In genomic region chr2:28608061-28608828, GRCh38 we compare ENCODE assay signal across 11 cellular contexts.
A peak's percentile ranks its signal among the peaks of the same experiment; 100 is the strongest.
DNase-seq lines count a peak whose midpoint lies in the region; ATAC-seq and TF ChIP-seq lines count a peak whose summit lies in the region.
"Had no signal": no experiment of that assay in that cellular context is flagged by ENCODE, and none has a peak within 500 bp of the region (broad histone marks: within the 10 kb centered on the region; RNA-seq: fewer than 3 reads in every experiment).

No MANE protein-coding gene starts in this region.

- no TSS peak for BruUV-seq in Calu3 (replicated peaks; lab: Mats Ljungman, UMichigan)

- H3K27ac Mint-ChIP-seq in activated T-cell treated with anti-CD3 and anti-CD28 coated beads, Interleukin-2, amount 50 U/mL, for 72 hours = no peak overlapping the region
- no peak overlapping the region for H3K27ac Mint-ChIP-seq in Calu3 (ENCODE audit: unreplicated experiment)

- H3K4me3 ChIP-seq in heart left ventricle (no peak overlapping the region), prostate gland (no peak overlapping the region)
- H3K4me3 ChIP-seq: ovary had no signal

- 54 to 66% (median 54%) methylated on average over 7 to 8 of the region's 8 CpGs for WGBS in heart left ventricle, 4 donors
- 69% methylated on average over 8 of the region's 8 CpGs for WGBS in prostate gland

- H3K27me3 ChIP-seq in heart left ventricle = no peaks in the 10 kb centered on the region
- no peaks in the 10 kb centered on the region for H3K27me3 ChIP-seq in prostate gland (replicated peaks; ENCODE audit: insufficient read depth)
- H3K27me3 ChIP-seq: ovary had no signal

- H3K36me3 ChIP-seq in heart left ventricle (no peaks in the 10 kb centered on the region), prostate gland (no peaks in the 10 kb centered on the region)
- H3K36me3 ChIP-seq: ovary had no signal

- H3K4me3 Mint-ChIP-seq in activated T-cell treated with anti-CD3 and anti-CD28 coated beads, Interleukin-2, amount 50 U/mL, for 72 hours = no peak overlapping the region
- no peak overlapping the region for H3K4me3 Mint-ChIP-seq in Calu3 (ENCODE audit: low read depth, unreplicated experiment)

- peaks cover 28% of the 10 kb centered on the region for H3K4me1 Mint-ChIP-seq in activated T-cell treated with anti-CD3 and anti-CD28 coated beads, Interleukin-2, amount 50 U/mL, for 72 hours (ENCODE audit: low read depth)
- H3K4me1 Mint-ChIP-seq in Calu3 (ENCODE audit: low read depth, unreplicated experiment) = peaks cover 21% of the 10 kb centered on the region

- no peak for TF ChIP-seq CTCF in heart left ventricle (IDR thresholded peaks at IDR 0.05)
- no peak for TF ChIP-seq CTCF in prostate gland (IDR thresholded peaks at IDR 0.05)
- no peak for TF ChIP-seq CTCF in Calu3 (IDR thresholded peaks at IDR 0.05; ENCODE audit: unreplicated experiment)

- ATAC-seq in heart left ventricle (peak; percentile 90 to 93 (median 91)), GM19023 (IDR thresholded peaks at IDR 0.05; ENCODE audit: unreplicated experiment) (no peak), HG03139 (IDR thresholded peaks at IDR 0.05; ENCODE audit: unreplicated experiment) (no peak)
- ATAC-seq in activated T-cell treated with anti-CD3 and anti-CD28 coated beads, Interleukin-2, amount 50 U/mL, for 72 hours (replicated peaks in 1 of 2) = no peak
- ATAC-seq: activated CD4-positive, CD25-positive, alpha-beta regulatory T cell treated with anti-CD3 and anti-CD28 coated beads, Interleukin-2, amount 50 U/mL, for 24 hours had no signal

- H3K9me3 Mint-ChIP-seq in activated T-cell treated with anti-CD3 and anti-CD28 coated beads, Interleukin-2, amount 50 U/mL, for 72 hours = no peaks in the 10 kb centered on the region
- H3K9me3 Mint-ChIP-seq in Calu3 (ENCODE audit: low read depth, unreplicated experiment) = peaks cover 3% of the 10 kb centered on the region

- CTCF ChIA-PET in Calu3 (lab: Charles Lee) = interaction anchor here (0.6 to 0.7 kb wide), 3 partner anchors 11 to 143 kb away, joined by 3 to 9 read pairs (median 6); partner anchors contain the start of gene PPP1CB

- intact Hi-C loops in heart left ventricle (cut with DNase I) = no loop called here
- intact Hi-C loops in prostate gland (cut with DNase I) = loop anchor here (1.0 to 5.0 kb wide), 2 partner anchors 17 to 34 kb away; no protein-coding TSS in a partner anchor
- intact Hi-C loops in Calu3 (cut with micrococcal nuclease; ENCODE audit: unreplicated experiment) = no loop called here

- DNase-seq in G401 (ENCODE audit: low spot score) (peak; percentile 96), heart left ventricle (peak in 4 of 5 donors; percentile 62 to 86 (median 70)), prostate gland (ENCODE audit: low spot score) (no peak), Calu3 (no peak)
- DNase-seq in activated T-cell treated with anti-CD3 and anti-CD28 coated beads, Interleukin-2, amount 50 U/mL, for 72 hours = no peak
- DNase-seq: NCI-H1930 had no signal

- H3K27me3 Mint-ChIP-seq in activated T-cell treated with anti-CD3 and anti-CD28 coated beads, Interleukin-2, amount 50 U/mL, for 72 hours (ENCODE audit: low read depth) = no peaks in the 10 kb centered on the region
- H3K27me3 Mint-ChIP-seq in Calu3 (ENCODE audit: unreplicated experiment) = no peaks in the 10 kb centered on the region

- H3K36me3 Mint-ChIP-seq in activated T-cell treated with anti-CD3 and anti-CD28 coated beads, Interleukin-2, amount 50 U/mL, for 72 hours (ENCODE audit: insufficient read depth in 2 of 2) = no peaks in the 10 kb centered on the region
- H3K36me3 Mint-ChIP-seq in Calu3 (ENCODE audit: insufficient read depth, unreplicated experiment) = peaks cover 6% of the 10 kb centered on the region

- H3K4me1 ChIP-seq in heart left ventricle = peaks cover 0 to 28% (median 12%) of the 10 kb centered on the region in 12 donors
- H3K4me1 ChIP-seq in prostate gland (replicated peaks) = peaks cover 14% of the 10 kb centered on the region

- peak overlapping the region; percentile 37 for H3K27ac ChIP-seq in angular gyrus (ENCODE audit: low read depth, low read length)
- H3K27ac ChIP-seq in heart left ventricle = peak overlapping the region in 11 of 12 donors; percentile 49 to 82 (median 69)
- peak overlapping the region; percentile 72 to 76 for H3K27ac ChIP-seq in prostate gland
- H3K27ac ChIP-seq: ovary had no signal

- in situ Hi-C loops in G401 (cut with HindIII; ENCODE audit: low sequenced_read_pairs) = loop anchor here (5.0 kb wide), 1 partner anchor 59 kb away; no protein-coding TSS in a partner anchor

- H3K9me3 ChIP-seq in heart left ventricle (no peaks in the 10 kb centered on the region), prostate gland (no peaks in the 10 kb centered on the region)
- H3K9me3 ChIP-seq: ovary had no signal

- no peak for TF ChIP-seq POLR2A in heart left ventricle (IDR thresholded peaks at IDR 0.05)
- no peak for TF ChIP-seq POLR2A in prostate gland (IDR thresholded peaks at IDR 0.05)

Comparison
In these comparisons a context has a peak if more than half of its experiments do, and no peak if none do; other contexts are left out.
1. DNase-seq: peak in G401 (single experiment) and heart left ventricle (4 of 5); none in prostate gland (single experiment), activated T-cell treated with anti-CD3 and anti-CD28 coated beads, Interleukin-2, amount 50 U/mL, for 72 hours (0 of 2) and Calu3 (single experiment).
2. ATAC-seq: peak in heart left ventricle (4 of 4); none in activated T-cell treated with anti-CD3 and anti-CD28 coated beads, Interleukin-2, amount 50 U/mL, for 72 hours (0 of 2), GM19023 (single experiment) and HG03139 (single experiment).
3. Peak in every context shown above with its lines, with median percentiles within 50 percentile points of each other: H3K27ac ChIP-seq.